Comparison of ENCODE assay signal across 14 cellular contexts in genomic region chr3:141337523-141337854, GRCh38. TPM values are rescaled to one million over a fixed set of nuclear protein-coding genes. Genes with fewer than 3 reads are reported as not detected.
A peak's percentile ranks its signal among the peaks of the same experiment; 100 is the strongest.
DNase-seq lines count a peak whose midpoint lies in the region; ATAC-seq, FAIRE-seq and TF ChIP-seq lines count a peak whose summit lies in the region.
"Had no signal": no experiment of that assay in that cellular context is flagged by ENCODE, and none has a peak within 500 bp of the region (broad histone marks: within the 10 kb centered on the region; RNA-seq: fewer than 3 reads in every experiment).

No MANE protein-coding gene starts in this region.

- CTCF ChIA-PET in A549 (lab: Yijun Ruan, JAX) (interaction anchor here (1.1 to 18.2 kb wide), 6 partner anchors 8 to 122 kb away, joined by 3 to 217 read pairs (median 6); no protein-coding TSS in a partner anchor), HepG2 (lab: Yijun Ruan, JAX; ENCODE audit: low intra/inter-chr PET ratio, low total read pairs) (no interaction called here)

- POLR2A ChIA-PET in A549 (lab: Yijun Ruan, JAX) (interaction anchor here (0.7 to 2.3 kb wide), 2 partner anchors 26 to 402 kb away, joined by 3 to 7 read pairs; no protein-coding TSS in a partner anchor), HepG2 (lab: Yijun Ruan, JAX) (no interaction called here)

- no peak overlapping the region for H3K9ac ChIP-seq in keratinocyte (ENCODE audit: control insufficient read depth, extremely low read depth, insufficient read depth, low read length)
- no peak overlapping the region for H3K9ac ChIP-seq in HepG2 (ENCODE audit: insufficient read depth, low read depth, low read length)

- no peaks in the 10 kb centered on the region for H3K9me1 ChIP-seq in keratinocyte (ENCODE audit: control insufficient read depth, extremely low read depth, insufficient read depth, low read length)

- TF ChIP-seq EP300 in A549 (IDR thresholded peaks at IDR 0.05) (no peak; a peak in 1 of 5 replicates), HepG2 (IDR thresholded peaks at IDR 0.05; ENCODE audit: low read depth in 2 of 2, low read length in 2 of 2) (no peak), HepG2 (CRISPR knock-in tag; IDR thresholded peaks at IDR 0.05; ENCODE audit: borderline replicate concordance) (no peak)

- H3K4me3 ChIP-seq in A549 = no peak overlapping the region
- no peak overlapping the region for H3K4me3 ChIP-seq in SJSA1
- H3K4me3 ChIP-seq in keratinocyte (ENCODE audit: control insufficient read depth in 2 of 3, extremely low read depth in 1 of 3, insufficient read depth in 2 of 3, low read depth in 1 of 3, low read length in 3 of 3) = no peak overlapping the region
- H3K4me3 ChIP-seq in HepG2 (replicated peaks in 1 of 3; ENCODE audit: insufficient read depth in 1 of 3, low read depth in 2 of 3, low read length in 3 of 3) = no peak overlapping the region
- H3K4me3 ChIP-seq: thyroid gland had no signal

- H2AFZ ChIP-seq in keratinocyte (ENCODE audit: control insufficient read depth, low read length) = peak overlapping the region; percentile 22
- H2AFZ ChIP-seq in HepG2 (ENCODE audit: low read length) = no peak overlapping the region

- in situ Hi-C loops in HepG2 (cut with HindIII; ENCODE audit: extremely low pct_ligation_motif_present, low pct_unique_long_range_greater_than_20kb) = no loop called here

- ATAC-seq in A549 (0 out of 6 replicates have a peak, but pooled peaks of 1 of the 2 experiments have one; percentile 14), GM19395 (IDR thresholded peaks at IDR 0.05; ENCODE audit: unreplicated experiment) (peak; percentile 2), HepG2 (no peak), GM19351 (IDR thresholded peaks at IDR 0.05; ENCODE audit: unreplicated experiment) (no peak)
- ATAC-seq: left lobe of liver; naive thymus-derived CD8-positive, alpha-beta T cell had no signal

- no peaks in the 10 kb centered on the region for H3K27me3 ChIP-seq in SJSA1 (replicated peaks)
- H3K27me3 ChIP-seq in keratinocyte (ENCODE audit: control insufficient read depth, extremely low read depth, insufficient read depth, low read length) = no peaks in the 10 kb centered on the region
- no peaks in the 10 kb centered on the region for H3K27me3 ChIP-seq in HepG2 (ENCODE audit: control insufficient read depth in 1 of 2, insufficient read depth in 2 of 2, low read length in 2 of 2)
- H3K27me3 ChIP-seq: thyroid gland had no signal

- dilution Hi-C loops in keratinocyte (cut with MboI; ENCODE audit: extremely low pct_ligation_motif_present, low sequenced_read_pairs) = no loop called here

- H3K79me2 ChIP-seq in keratinocyte (ENCODE audit: control insufficient read depth, insufficient read depth, low read length) = no peaks in the 10 kb centered on the region
- H3K79me2 ChIP-seq in HepG2 (ENCODE audit: insufficient read depth, low read length) = no peaks in the 10 kb centered on the region

- intact Hi-C loops in HepG2 (cut with micrococcal nuclease; ENCODE audit: unreplicated experiment) = no loop called here

- DNase-seq in A549 (ENCODE audit: low read depth in 1 of 2, low spot score in 1 of 2) = no peak
- DNase-seq in SJSA1 (ENCODE audit: low read depth in 1 of 2, low spot score in 2 of 2) = no peak
- no peak for DNase-seq in keratinocyte (ENCODE audit: low read depth, low spot score)
- no peak for DNase-seq in HepG2 (ENCODE audit: low spot score)
- no peak for DNase-seq in NOMO-1 (lab: John Stamatoyannopoulos, UW; ENCODE audit: unreplicated experiment in 2 of 2)
- DNase-seq in NCI-H226 = no peak
- DNase-seq: activated effector memory CD4-positive, alpha-beta T cell treated with anti-CD3 and anti-CD28 coated beads, Interleukin-2, amount 50 U/mL, for 16 hours; naive thymus-derived CD8-positive, alpha-beta T cell; T-helper 1 cell; thyroid gland; WERI-Rb-1 had no signal

- WGBS in A549 (ENCODE audit: missing lambda C conversion rate) = 94% methylated on average over 1 of the region's 1 CpG
- 87% methylated on average over 1 of the region's 1 CpG for WGBS in HepG2 (ENCODE audit: low lambda C conversion rate)

- H3K4me2 ChIP-seq in A549 (peak overlapping the region; percentile 26), keratinocyte (ENCODE audit: control insufficient read depth, extremely low read depth, insufficient read depth, low read depth, low read length) (peak overlapping the region; percentile 50), HepG2 (ENCODE audit: low read depth, low read length) (no peak overlapping the region)

- H3K9me3 ChIP-seq in A549 (peaks cover 4% of the 10 kb centered on the region; the same call in 1 of the 3 replicates), SJSA1 (replicated peaks) (no peaks in the 10 kb centered on the region), keratinocyte (ENCODE audit: control insufficient read depth, low read depth, low read length) (no peaks in the 10 kb centered on the region), HepG2 (ENCODE audit: low read length) (no peaks in the 10 kb centered on the region)
- H3K9me3 ChIP-seq: thyroid gland had no signal

- no peak for TF ChIP-seq CTCF in A549 (IDR thresholded peaks at IDR 0.05)
- TF ChIP-seq CTCF in keratinocyte (optimal IDR thresholded peaks at IDR 0.05 in 1 of 3, IDR thresholded peaks at IDR 0.05 in 1 of 3, conservative IDR thresholded peaks at IDR 0.05 in 1 of 3; ENCODE audit: extremely low read depth in 1 of 3, insufficient read depth in 2 of 3, low read length in 3 of 3) = no peak
- no peak for TF ChIP-seq CTCF in HepG2 (CRISPR knock-in tag; IDR thresholded peaks at IDR 0.05)

- no peaks in the 10 kb centered on the region for H4K20me1 ChIP-seq in keratinocyte (ENCODE audit: control insufficient read depth, extremely low read depth, insufficient read depth, low read length)
- no peaks in the 10 kb centered on the region for H4K20me1 ChIP-seq in HepG2 (ENCODE audit: insufficient read depth, low read length)

- peak overlapping the region; percentile 91 to 94 for H3K27ac ChIP-seq in A549
- peak overlapping the region; percentile 3; the same call in 1 of the 2 replicates for H3K27ac ChIP-seq in SJSA1
- H3K27ac ChIP-seq in keratinocyte (ENCODE audit: control insufficient read depth, insufficient read depth, low read length) = peak overlapping the region; percentile 11
- no peak overlapping the region for H3K27ac ChIP-seq in HepG2 (ENCODE audit: extremely low read length, insufficient read depth, low read length)
- H3K27ac ChIP-seq: thyroid gland, WERI-Rb-1 had no signal

- H3K36me3 ChIP-seq in SJSA1 = no peaks in the 10 kb centered on the region
- no peaks in the 10 kb centered on the region for H3K36me3 ChIP-seq in keratinocyte (ENCODE audit: control insufficient read depth in 2 of 2, extremely low read depth in 1 of 2, insufficient read depth in 2 of 2, low read length in 2 of 2)
- no peaks in the 10 kb centered on the region for H3K36me3 ChIP-seq in HepG2 (replicated peaks in 1 of 2; ENCODE audit: control insufficient read depth in 1 of 2, insufficient read depth in 2 of 2, low read length in 2 of 2)
- H3K36me3 ChIP-seq: thyroid gland, WERI-Rb-1 had no signal

- TF ChIP-seq RAD21 in A549 (conservative IDR thresholded peaks at IDR 0.05 in 1 of 2, IDR thresholded peaks at IDR 0.05 in 1 of 2) (0 out of 5 replicates have a peak, but pooled peaks of 1 of the 2 experiments have one; percentile 9), HepG2 (CRISPR knock-in tag; IDR thresholded peaks at IDR 0.05) (no peak)

- TF ChIP-seq POLR2A in A549 (IDR thresholded peaks at IDR 0.05; ENCODE audit: low read length) (no peak), HepG2 (IDR thresholded peaks at IDR 0.05; ENCODE audit: insufficient read depth in 1 of 2, low read depth in 2 of 2, low read length in 2 of 2) (no peak)

- H3K4me1 ChIP-seq in A549 (peaks cover 44% of the 10 kb centered on the region), SJSA1 (replicated peaks) (peaks cover 50% of the 10 kb centered on the region), keratinocyte (ENCODE audit: control insufficient read depth, extremely low read depth, insufficient read depth, low read length) (peaks cover 12% of the 10 kb centered on the region), HepG2 (ENCODE audit: insufficient read depth, low read length) (peaks cover 34% of the 10 kb centered on the region)

- FAIRE-seq in A549 (lab: Jason Lieb, UNC) = no peak
- no peak for FAIRE-seq in keratinocyte (lab: Jason Lieb, UNC)
- FAIRE-seq in HepG2 (lab: Jason Lieb, UNC) = no peak

- BruUV-seq in HepG2 (replicated peaks; lab: Mats Ljungman, UMichigan) = no TSS peak

RNA-seq across cellular contexts. Expression of gene ZBTB38, which starts 30.8 kb away (rescaled TPM):
- polyA plus RNA-seq in A549 (2011; rRNA removed) (110 and 141 TPM in 2 replicates), A549 (2017; fragmentation: RNase III; extraction: RNeasy Plus Mini Kit Qiagen cat#74134 plus additional on column Dnase treatment) (70.5 to 80.7 TPM (median 72.0 TPM) in 3 replicates), keratinocyte (17.9 to 41.1 TPM (median 34.9 TPM) in 3 replicates), HepG2 (2011; rRNA removed) (20.4 and 26.8 TPM in 2 replicates)
- 17.2 and 20.9 TPM in 2 replicates for polyA plus RNA-seq in A549 (2012; cell fraction: cytosol; rRNA removed)
- polyA plus RNA-seq in A549 (2012; cell fraction: nucleus; rRNA removed) = 16.5 and 23.0 TPM in 2 replicates
- polyA minus RNA-seq in A549 (2011; rRNA and poly(A)+ RNA removed) = 205 and 220 TPM in 2 replicates
- 52.1 and 75.7 TPM in 2 replicates for total RNA-seq in SJSA1 (2014; rRNA removed; shearing (Covaris generic))
- polyA plus RNA-seq in keratinocyte (2011; ENCODE audit: low read depth) = 24.1 TPM
- polyA plus RNA-seq in keratinocyte (2011; cell fraction: cytosol; rRNA removed) = 15.0 and 25.8 TPM in 2 replicates
- polyA plus RNA-seq in keratinocyte (2011; cell fraction: nucleus; rRNA removed) = 36.8 and 40.9 TPM in 2 replicates
- 19.3 and 38.7 TPM in 2 replicates for polyA plus RNA-seq in keratinocyte (2012; ENCODE audit: low replicate concordance)
- 45.2 to 76.7 TPM (median 75.1 TPM) in 3 replicates for polyA minus RNA-seq in keratinocyte
- 38.2 TPM for polyA minus RNA-seq in keratinocyte (2011; cell fraction: cytosol; rRNA and poly(A)+ RNA removed)
- polyA minus RNA-seq in keratinocyte (2011; cell fraction: nucleus; rRNA and poly(A)+ RNA removed) = 59.4 and 96.9 TPM in 2 replicates
- 51.7 and 77.9 TPM in 2 replicates for total RNA-seq in HepG2 (2016; rRNA removed; fragmentation: Illumina TruSeq; extraction: Trizol)
- 8.0 and 8.8 TPM in 2 replicates for total RNA-seq in HepG2 (2016; cell fraction: cytosol; rRNA removed; fragmentation: Illumina TruSeq; extraction: Trizol; ENCODE audit: low read depth)
- 47.2 and 73.5 TPM in 2 replicates for total RNA-seq in HepG2 (2016; cell fraction: insoluble cytoplasmic fraction; rRNA removed; fragmentation: Illumina TruSeq; extraction: Trizol)
- total RNA-seq in HepG2 (2016; cell fraction: membrane; rRNA removed; fragmentation: Illumina TruSeq; extraction: Trizol) = 24.0 and 25.0 TPM in 2 replicates
- 50.9 and 56.2 TPM in 2 replicates for total RNA-seq in HepG2 (2016; cell fraction: nucleus; rRNA removed; fragmentation: Illumina TruSeq; extraction: Trizol)
- 14.8 and 18.8 TPM in 2 replicates for polyA plus RNA-seq in HepG2 (2011; cell fraction: cytosol; rRNA removed)
- polyA plus RNA-seq in HepG2 (2011; cell fraction: nucleus; rRNA removed) = 26.0 and 30.5 TPM in 2 replicates
- 30.3 and 41.4 TPM in 2 replicates for polyA plus RNA-seq in HepG2 (2012)
- polyA plus RNA-seq in HepG2 (2016; cell fraction: cytosol; fragmentation: Illumina TruSeq; extraction: Trizol; ENCODE audit: low read depth) = 0.80 and 1.00 TPM in 2 replicates
- 32.5 and 33.4 TPM in 2 replicates for polyA plus RNA-seq in HepG2 (2016; cell fraction: insoluble cytoplasmic fraction; fragmentation: Illumina TruSeq; extraction: Trizol; ENCODE audit: low read depth)
- 2.7 and 3.4 TPM in 2 replicates for polyA plus RNA-seq in HepG2 (2016; cell fraction: membrane; fragmentation: Illumina TruSeq; extraction: Trizol; ENCODE audit: low read depth)
- 35.8 and 35.9 TPM in 2 replicates for polyA plus RNA-seq in HepG2 (2016; cell fraction: nucleus; fragmentation: Illumina TruSeq; extraction: Trizol; ENCODE audit: insufficient read depth, low read depth)
- 48.8 and 66.3 TPM in 2 replicates for polyA minus RNA-seq in HepG2 (2011; rRNA and poly(A)+ RNA removed; ENCODE audit: low replicate concordance)
- polyA minus RNA-seq in HepG2 (2011; cell fraction: cytosol; rRNA and poly(A)+ RNA removed) = 52.1 and 52.3 TPM in 2 replicates
- polyA minus RNA-seq in HepG2 (2011; cell fraction: nucleus; rRNA and poly(A)+ RNA removed) = 130 and 149 TPM in 2 replicates

Comparison
In these comparisons a context has a peak if more than half of its experiments do, and no peak if none do; other contexts are left out.
1. Of the 38 proteins assayed by ChIP-seq in both HepG2 and A549: peak only in HepG2: none; only in A549: JUNB; in both: none; in neither: 35; mixed calls (peak in some experiments, not most) for 2.